21 cellular contexts compared by ENCODE assay signal in the genomic region with DNA sequence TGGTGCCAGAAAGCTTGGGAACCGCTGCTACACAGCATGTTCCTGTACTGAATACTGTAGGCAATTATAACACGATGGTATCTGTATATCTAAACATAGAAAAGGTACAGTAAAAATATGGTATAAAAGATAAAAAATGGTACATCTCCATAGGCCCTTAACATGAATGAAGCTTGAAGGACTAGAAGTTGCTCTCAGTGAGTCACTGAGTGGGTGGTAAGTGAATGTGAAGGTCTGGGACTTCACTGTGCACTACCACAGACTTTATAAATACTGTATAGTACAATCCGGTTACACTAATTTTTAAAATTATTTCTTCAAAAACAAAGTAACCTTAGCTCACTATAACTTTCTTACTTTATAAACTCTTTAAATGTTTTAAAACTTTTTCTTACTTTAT.
A peak's percentile ranks its signal among the peaks of the same experiment; 100 is the strongest.
DNase-seq lines count a peak whose midpoint lies in the region; ATAC-seq, FAIRE-seq and TF ChIP-seq lines count a peak whose summit lies in the region.
"Had no signal": no experiment of that assay in that cellular context is flagged by ENCODE, and none has a peak within 500 bp of the region (broad histone marks: within the 10 kb centered on the region; RNA-seq: fewer than 3 reads in every experiment).

No MANE protein-coding gene starts in this region.

- H2BK20ac ChIP-seq in IMR-90 (ENCODE audit: low read depth, low read length): no peak overlapping the region

- H4K91ac ChIP-seq in IMR-90 (ENCODE audit: insufficient read depth, low read depth, low read length): no peak overlapping the region

- no peaks in the 10 kb centered on the region for H3K79me1 ChIP-seq in IMR-90 (ENCODE audit: low read depth in 1 of 2, low read length in 2 of 2)

- H4K5ac ChIP-seq in IMR-90 (ENCODE audit: low read depth, low read length): no peak overlapping the region

- DNase-seq in IMR-90 (peak; percentile 72), astrocyte (ENCODE audit: low read depth) (peak; percentile 63), fibroblast of mammary gland (ENCODE audit: low read depth) (peak; percentile 57), smooth muscle cell (lab: John Stamatoyannopoulos, UW; ENCODE audit: unreplicated experiment) (no peak), cerebellar cortex (ENCODE audit: low spot score) (no peak), MM.1S (no peak)
- no peak for DNase-seq in stimulated activated naive CD4-positive, alpha-beta T cell (lab: John Stamatoyannopoulos, UW)
- DNase-seq: CD4-positive, alpha-beta T cell; COR-L47; DMS79; H9; NCI-H1092 treated with DMSO at 0.1 percent for 48 hours; NCI-H1436 treated with DMSO at 0.1 percent for 48 hours; NCI-H1930; NCI-H345; NCI-H524 treated with DMSO at 0.1 percent for 48 hours; NCI-H82; Peyer's patch; Right ventricle myocardium superior had no signal

- 0 out of 2 replicates have a peak overlapping the region, but pooled peaks have one; percentile 32 for H2BK120ac ChIP-seq in IMR-90 (ENCODE audit: low read depth, low read length)

- intact Hi-C loops in IMR-90 (cut with micrococcal nuclease): no loop called here

- H3K18ac ChIP-seq in IMR-90 (ENCODE audit: low read depth, low read length): no peak overlapping the region

- POLR2A ChIA-PET in IMR-90 (lab: Charles Lee; ENCODE audit: unreplicated experiment): no interaction called here

- no peak overlapping the region for H2AK5ac ChIP-seq in IMR-90 (ENCODE audit: low read depth, low read length)

- no peak overlapping the region for H2BK5ac ChIP-seq in IMR-90 (ENCODE audit: low read depth, low read length, poor library complexity, severe bottlenecking)

- no peak for TF ChIP-seq POLR2A in IMR-90 (IDR thresholded peaks at IDR 0.05; ENCODE audit: low read depth, low read length)

- BruUV-seq in IMR-90 (replicated peaks; lab: Mats Ljungman, UMichigan): no TSS peak

- in situ Hi-C loops in IMR-90 (cut with MboI; ENCODE audit: low sequenced_read_pairs): no loop called here

- no peaks in the 10 kb centered on the region for H3K4me1 ChIP-seq in IMR-90 (ENCODE audit: control insufficient read depth, insufficient read depth, low read length)
- H3K4me1 ChIP-seq in astrocyte (ENCODE audit: insufficient read depth, low read length): peaks cover 5% of the 10 kb centered on the region
- no peaks in the 10 kb centered on the region for H3K4me1 ChIP-seq in smooth muscle cell (ENCODE audit: low read depth)
- no peaks in the 10 kb centered on the region for H3K4me1 ChIP-seq in MM.1S (ENCODE audit: low read length)
- H3K4me1 ChIP-seq: Peyer's patch had no signal

- H3K27me3 ChIP-seq in IMR-90 (ENCODE audit: control insufficient read depth, insufficient read depth, low read length): no peaks in the 10 kb centered on the region
- no peaks in the 10 kb centered on the region for H3K27me3 ChIP-seq in astrocyte (ENCODE audit: insufficient read depth, low read length)
- H3K27me3 ChIP-seq in smooth muscle cell (ENCODE audit: low read depth): no peaks in the 10 kb centered on the region
- no peaks in the 10 kb centered on the region for H3K27me3 ChIP-seq in MM.1S (replicated peaks; ENCODE audit: insufficient read depth, low read length)
- H3K27me3 ChIP-seq: Peyer's patch had no signal

- H3K14ac ChIP-seq in IMR-90 (replicated peaks; ENCODE audit: low read depth, low read length): no peak overlapping the region

- H3K23ac ChIP-seq in IMR-90 (ENCODE audit: low read depth, low read length): no peak overlapping the region

- dilution Hi-C loops in IMR-90 (cut with HindIII; ENCODE audit: low sequenced_read_pairs, unreplicated experiment): no loop called here

- H3K36me3 ChIP-seq in IMR-90 (ENCODE audit: control insufficient read depth, insufficient read depth, low read length) (no peaks in the 10 kb centered on the region), astrocyte (ENCODE audit: insufficient read depth, low read length) (no peaks in the 10 kb centered on the region), smooth muscle cell (ENCODE audit: low read depth) (no peaks in the 10 kb centered on the region), MM.1S (replicated peaks; ENCODE audit: insufficient read depth, low read length) (no peaks in the 10 kb centered on the region)
- H3K36me3 ChIP-seq: Peyer's patch had no signal

- WGBS in IMR-90 (ENCODE audit: extremely low coverage in 2 of 2, insufficient read length in 1 of 2), 2 experiments: no CpG with 5 or more reads among the region's 3 CpGs
- WGBS in smooth muscle cell (ENCODE audit: low lambda C conversion rate): 64% methylated on average over 3 of the region's 3 CpGs

- H3K9me3 ChIP-seq in IMR-90 (ENCODE audit: control insufficient read depth, insufficient read depth, low read length) (no peaks in the 10 kb centered on the region), astrocyte (ENCODE audit: insufficient read depth, low read depth, low read length) (no peaks in the 10 kb centered on the region), smooth muscle cell (replicated peaks; ENCODE audit: low read depth) (no peaks in the 10 kb centered on the region), MM.1S (replicated peaks; ENCODE audit: insufficient read depth, low read length) (no peaks in the 10 kb centered on the region)
- H3K9me3 ChIP-seq: Peyer's patch had no signal

- no peak overlapping the region for H2AK9ac ChIP-seq in IMR-90 (replicated peaks; ENCODE audit: low read depth, low read length, poor library complexity)

- peak; percentile 75; the same call in 1 of the 2 replicates for ATAC-seq in IMR-90 (ENCODE audit: low read depth)
- ATAC-seq: GM12878, K562 had no signal

- no peak overlapping the region for H3K56ac ChIP-seq in IMR-90 (ENCODE audit: extremely low read depth, insufficient read depth, low read length)

- H3K9ac ChIP-seq in IMR-90 (ENCODE audit: low read depth, low read length) (no peak overlapping the region), astrocyte (ENCODE audit: low read length) (no peak overlapping the region), smooth muscle cell (ENCODE audit: low read depth) (no peak overlapping the region), MM.1S (ENCODE audit: low read length) (no peak overlapping the region)

- H2BK15ac ChIP-seq in IMR-90 (ENCODE audit: low read depth, low read length): no peak overlapping the region

- H3K4me2 ChIP-seq in IMR-90 (ENCODE audit: low read depth, low read length) (no peak overlapping the region), astrocyte (ENCODE audit: low read length) (no peak overlapping the region), smooth muscle cell (peak overlapping the region; percentile 3), MM.1S (ENCODE audit: low read depth, low read length) (no peak overlapping the region)

- H3K79me2 ChIP-seq in astrocyte (ENCODE audit: insufficient read depth, low read length) (no peaks in the 10 kb centered on the region), smooth muscle cell (ENCODE audit: low read depth) (no peaks in the 10 kb centered on the region), MM.1S (ENCODE audit: low read length) (no peaks in the 10 kb centered on the region)

- no peak overlapping the region for H3K4me3 Mint-ChIP-seq in astrocyte (ENCODE audit: unreplicated experiment)
- H3K4me3 Mint-ChIP-seq: CD4-positive, alpha-beta T cell; H9 had no signal

- H3K27ac Mint-ChIP-seq in astrocyte (ENCODE audit: unreplicated experiment): no peak overlapping the region
- H3K27ac Mint-ChIP-seq: CD4-positive, alpha-beta T cell; H9 had no signal

- H2AFZ ChIP-seq in IMR-90 (replicated peaks; ENCODE audit: low read length, poor library complexity) (no peak overlapping the region), astrocyte (ENCODE audit: low read depth, low read length) (no peak overlapping the region), smooth muscle cell (ENCODE audit: low read depth) (no peak overlapping the region), MM.1S (ENCODE audit: low read length) (no peak overlapping the region)

- no peak for TF ChIP-seq CTCF in IMR-90 (conservative IDR thresholded peaks at IDR 0.05; ENCODE audit: low read depth, low read length)
- TF ChIP-seq CTCF in astrocyte (IDR thresholded peaks at IDR 0.05; ENCODE audit: insufficient read depth, low read depth, low read length): no peak
- TF ChIP-seq CTCF in fibroblast of mammary gland (conservative IDR thresholded peaks at IDR 0.05; ENCODE audit: control insufficient read depth, insufficient read depth, low read depth, low read length): no peak
- no peak for TF ChIP-seq CTCF in smooth muscle cell (IDR thresholded peaks at IDR 0.05; ENCODE audit: borderline replicate concordance, insufficient read depth, poor library complexity, severe bottlenecking)
- no peak for TF ChIP-seq CTCF in MM.1S (IDR thresholded peaks at IDR 0.05; ENCODE audit: low read length)

- no peaks in the 10 kb centered on the region for H4K20me1 ChIP-seq in IMR-90 (ENCODE audit: insufficient read depth, low read length)
- H4K20me1 ChIP-seq in astrocyte (ENCODE audit: insufficient read depth, low read length): no peaks in the 10 kb centered on the region
- H4K20me1 ChIP-seq in smooth muscle cell (ENCODE audit: low read depth): no peaks in the 10 kb centered on the region
- no peaks in the 10 kb centered on the region for H4K20me1 ChIP-seq in MM.1S (ENCODE audit: insufficient read depth, low read length)

- no peak overlapping the region for H3K27ac ChIP-seq in IMR-90 (ENCODE audit: insufficient read depth, low read length)
- H3K27ac ChIP-seq in astrocyte (ENCODE audit: low read depth, low read length): no peak overlapping the region
- H3K27ac ChIP-seq in smooth muscle cell (ENCODE audit: low read depth): no peak overlapping the region
- no peak overlapping the region for H3K27ac ChIP-seq in MM.1S (ENCODE audit: low read length)
- H3K27ac ChIP-seq: Peyer's patch had no signal

- H3K27me3 Mint-ChIP-seq in astrocyte (ENCODE audit: low read depth, unreplicated experiment): no peaks in the 10 kb centered on the region
- H3K27me3 Mint-ChIP-seq: CD4-positive, alpha-beta T cell had no signal

- no peaks in the 10 kb centered on the region for H3K36me3 Mint-ChIP-seq in astrocyte (ENCODE audit: low read depth, unreplicated experiment)

- CTCF ChIA-PET in IMR-90 (lab: Yijun Ruan, JAX): interaction anchor here (0.7 to 1.4 kb wide), 2 partner anchors 10 to 14 kb away, joined by 3 read pairs; no protein-coding TSS in a partner anchor

- peaks cover 12% of the 10 kb centered on the region for H3K4me1 Mint-ChIP-seq in astrocyte (ENCODE audit: low read depth, unreplicated experiment)

- no peaks in the 10 kb centered on the region for H3K9me3 Mint-ChIP-seq in astrocyte (ENCODE audit: unreplicated experiment)

- no peak for TF ChIP-seq RAD21 in IMR-90 (IDR thresholded peaks at IDR 0.05; ENCODE audit: low read length)

- no peak overlapping the region for H3K4ac ChIP-seq in IMR-90 (ENCODE audit: low read depth, low read length)

- no peaks in the 10 kb centered on the region for H3K9me2 ChIP-seq in MM.1S (replicated peaks; ENCODE audit: insufficient read depth, low read length)

- H3K9me1 ChIP-seq in IMR-90 (ENCODE audit: insufficient read depth, low read length): no peaks in the 10 kb centered on the region; the same call in 1 of the 2 replicates

- H3K4me3 ChIP-seq in IMR-90 (ENCODE audit: insufficient read depth, low read depth, low read length) (no peak overlapping the region), astrocyte (ENCODE audit: insufficient read depth, low read depth, low read length) (no peak overlapping the region), fibroblast of mammary gland (ENCODE audit: control insufficient read depth, low read depth, low read length) (no peak overlapping the region), smooth muscle cell (no peak overlapping the region), MM.1S (ENCODE audit: low read length) (no peak overlapping the region)
- H3K4me3 ChIP-seq: GM12878, K562, Peyer's patch had no signal

- FAIRE-seq in astrocyte (lab: Jason Lieb, UNC): no peak
- FAIRE-seq: GM12878, K562 had no signal

- H4K8ac ChIP-seq in IMR-90 (ENCODE audit: low read depth in 2 of 2, low read length in 2 of 2): no peak overlapping the region

- H3F3A ChIP-seq in smooth muscle cell (ENCODE audit: low read depth) (no peaks in the 10 kb centered on the region), MM.1S (ENCODE audit: insufficient read depth, low read length) (no peaks in the 10 kb centered on the region)

Comparison
In these comparisons a context has a peak if more than half of its experiments do, and no peak if none do; other contexts are left out.
1. DNase-seq: peak in IMR-90 (single experiment), astrocyte (single experiment) and fibroblast of mammary gland (single experiment); none in smooth muscle cell (single experiment), cerebellar cortex (single experiment), MM.1S (single experiment) and stimulated activated naive CD4-positive, alpha-beta T cell (0 of 6).